12 cellular contexts compared by ENCODE assay signal in genomic region chr12:89231686-89232085, GRCh38.
"Had no signal": no experiment of that assay in that cellular context is flagged by ENCODE, and none has a peak within 500 bp of the region (broad histone marks: within the 10 kb centered on the region; RNA-seq: fewer than 3 reads in every experiment).

No MANE protein-coding gene starts in this region.

- H3K9me3 ChIP-seq: adrenal gland, testis, upper lobe of right lung had no signal

- H3K9ac ChIP-seq: parathyroid adenoma had no signal

- DNase-seq: activated CD4-positive, alpha-beta T cell treated with anti-CD3 and anti-CD28 coated beads for 48 hours; activated naive CD4-positive, alpha-beta T cell treated with anti-CD3 and anti-CD28 coated beads, Interleukin-2, amount 50 U/mL, for 16 hours; adrenal gland; caudate nucleus; effector CD8-positive, alpha-beta T cell; stimulated activated CD4-positive, alpha-beta T cell treated with anti-CD3 and anti-CD28 coated beads, Interleukin-15, amount 100 ng/mL, for 24 hours; stimulated activated CD4-positive, alpha-beta T cell treated with anti-CD3 and anti-CD28 coated beads, Interleukin-4, amount 100 ng/mL, for 24 hours; stimulated activated naive CD8-positive, alpha-beta T cell treated with anti-CD3 and anti-CD28 coated beads, Interleukin-15, amount 100 ng/mL, for 72 hours; testis; upper lobe of right lung had no signal

- H3K27ac Mint-ChIP-seq: stimulated activated naive CD8-positive, alpha-beta T cell treated with anti-CD3 and anti-CD28 coated beads, Interleukin-15, amount 100 ng/mL, for 72 hours had no signal

- H3K27ac ChIP-seq: adrenal gland, coronary artery, parathyroid adenoma, testis, upper lobe of right lung had no signal

- H3K4me3 ChIP-seq: adrenal gland, coronary artery, testis, upper lobe of right lung had no signal

- H3K27me3 ChIP-seq: adrenal gland, testis, upper lobe of right lung had no signal

- ATAC-seq: stimulated activated naive CD8-positive, alpha-beta T cell treated with anti-CD3 and anti-CD28 coated beads, Interleukin-15, amount 100 ng/mL, for 72 hours; upper lobe of right lung had no signal

- H3K79me2 ChIP-seq: parathyroid adenoma had no signal

- H3K36me3 ChIP-seq: adrenal gland, upper lobe of right lung had no signal

- H3K4me1 ChIP-seq: adrenal gland, testis had no signal

- H3K4me3 Mint-ChIP-seq: stimulated activated naive CD8-positive, alpha-beta T cell treated with anti-CD3 and anti-CD28 coated beads, Interleukin-15, amount 100 ng/mL, for 72 hours had no signal

- H3K27me3 Mint-ChIP-seq: stimulated activated naive CD8-positive, alpha-beta T cell treated with anti-CD3 and anti-CD28 coated beads, Interleukin-15, amount 100 ng/mL, for 72 hours had no signal
